1 cellular context compared by ENCODE assay signal in the genomic region with DNA sequence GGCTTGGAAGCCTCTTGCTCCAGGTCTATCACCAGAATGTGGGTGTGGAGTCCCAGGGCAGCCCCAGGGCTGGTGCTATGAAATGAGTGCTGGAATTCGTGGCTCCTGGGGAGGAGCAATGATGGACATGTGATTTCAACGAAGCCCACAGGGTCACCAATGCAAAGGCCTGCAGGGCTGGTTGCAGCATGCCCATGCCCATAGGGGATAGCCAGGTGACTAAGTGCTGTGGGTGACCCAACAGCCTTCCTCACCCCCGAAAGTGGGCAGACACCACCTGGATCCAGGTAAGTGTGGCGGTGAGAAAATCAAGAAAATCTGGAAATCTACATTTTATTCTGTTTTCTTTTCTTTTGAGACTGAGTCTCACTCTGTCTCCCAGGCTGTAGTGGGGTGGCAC.
TF ChIP-seq lines count a peak whose summit lies in the region.

No MANE protein-coding gene starts in this region.

TF ChIP-seq in H1, 55 proteins besides CTCF, POLR2A, EP300 and RAD21 (continued from another document):
- no peak for TF ChIP-seq RFX5 (IDR thresholded peaks at IDR 0.05; ENCODE audit: borderline replicate concordance, low read depth, low read length)
- no peak for TF ChIP-seq TAF7 (optimal IDR thresholded peaks at IDR 0.05; ENCODE audit: borderline replicate concordance, low read depth, low read length)
- TF ChIP-seq MAFK (IDR thresholded peaks at IDR 0.05; ENCODE audit: low read depth, low read length), result no peak
- no peak for TF ChIP-seq SIN3A (conservative IDR thresholded peaks at IDR 0.05 in 1 of 2, IDR thresholded peaks at IDR 0.05 in 1 of 2; ENCODE audit: low read depth in 1 of 2, low read length in 2 of 2)
- TF ChIP-seq, protein P1, sequence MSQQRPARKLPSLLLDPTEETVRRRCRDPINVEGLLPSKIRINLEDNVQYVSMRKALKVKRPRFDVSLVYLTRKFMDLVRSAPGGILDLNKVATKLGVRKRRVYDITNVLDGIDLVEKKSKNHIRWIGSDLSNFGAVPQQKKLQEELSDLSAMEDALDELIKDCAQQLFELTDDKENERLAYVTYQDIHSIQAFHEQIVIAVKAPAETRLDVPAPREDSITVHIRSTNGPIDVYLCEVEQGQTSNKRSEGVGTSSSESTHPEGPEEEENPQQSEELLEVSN (IDR thresholded peaks at IDR 0.05), result no peak
- TF ChIP-seq SIRT6 (IDR thresholded peaks at IDR 0.05; ENCODE audit: low read length), result no peak
- TF ChIP-seq EGR1 (IDR thresholded peaks at IDR 0.05; ENCODE audit: borderline replicate concordance, low read depth, low read length), result no peak
- no peak for TF ChIP-seq POLR2AphosphoS5 (IDR thresholded peaks at IDR 0.05; ENCODE audit: low read depth, low read length)
- TF ChIP-seq TCF12 (IDR thresholded peaks at IDR 0.05; ENCODE audit: low read depth, low read length), result no peak
- TF ChIP-seq TBP (IDR thresholded peaks at IDR 0.05; ENCODE audit: low read depth, low read length), result no peak
TF ChIP-seq in H1: peak in this region for 0.
